17 cellular contexts compared by ENCODE assay signal in genomic region chr2:230666446-230666845, GRCh38. TPM values are rescaled to one million over a fixed set of nuclear protein-coding genes. Genes with fewer than 3 reads are reported as not detected.
DNase-seq lines count a peak whose midpoint lies in the region; ATAC-seq and TF ChIP-seq lines count a peak whose summit lies in the region.
"Had no signal": no experiment of that assay in that cellular context is flagged by ENCODE, and none has a peak within 500 bp of the region (broad histone marks: within the 10 kb centered on the region; RNA-seq: fewer than 3 reads in every experiment).

No MANE protein-coding gene starts in this region.

- H3K27me3 ChIP-seq in KMS-11 (ENCODE audit: insufficient read depth, low read depth), result no peaks in the 10 kb centered on the region
- no peaks in the 10 kb centered on the region for H3K27me3 ChIP-seq in naive thymus-derived CD4-positive, alpha-beta T cell (ENCODE audit: control insufficient read depth in 2 of 2, insufficient read depth in 2 of 2, low read length in 2 of 2)
- H3K27me3 ChIP-seq: uterus had no signal

- no peak overlapping the region for H3K4me3 Mint-ChIP-seq in T-helper 1 cell treated with Interleukin-12 subunit alpha and Interleukin-12 subunit beta and Interleukin-4 antibody, amounts not matched to agents 30 μg/mL and 1 μg/mL, for 36 hours
- peak overlapping the region; percentile 39 for H3K4me3 Mint-ChIP-seq in dendritic cell treated with granulocyte-macrophage colony-stimulating factor and Interleukin-4, amounts not matched to agents 40 ng/mL and 50 ng/mL, for 4 days
- H3K4me3 Mint-ChIP-seq in naive thymus-derived CD4-positive, alpha-beta T cell, result peak overlapping the region in 3 of 10 donors; percentile 3 to 35 (median 25)
- H3K4me3 Mint-ChIP-seq: nephron had no signal

- no peak overlapping the region for H3K4me3 ChIP-seq in KMS-11 (IDR thresholded peaks at IDR 0.05; ENCODE audit: insufficient read depth, low read depth, low read length)
- no peak overlapping the region for H3K4me3 ChIP-seq in naive thymus-derived CD4-positive, alpha-beta T cell (ENCODE audit: low read length)
- H3K4me3 ChIP-seq: uterus had no signal

- CTCF ChIA-PET in naive thymus-derived CD4-positive, alpha-beta T cell (lab: Charles Lee), result no interaction called here

- no peak overlapping the region for H3K9ac ChIP-seq in KMS-11

- peak overlapping the region; percentile 84 for H3K27ac Mint-ChIP-seq in T-helper 1 cell treated with Interleukin-12 subunit alpha and Interleukin-12 subunit beta and Interleukin-4 antibody, amounts not matched to agents 30 μg/mL and 1 μg/mL, for 36 hours
- peak overlapping the region; percentile 89 for H3K27ac Mint-ChIP-seq in dendritic cell treated with granulocyte-macrophage colony-stimulating factor and Interleukin-4, amounts not matched to agents 40 ng/mL and 50 ng/mL, for 4 days
- peak overlapping the region in 2 of 9 donors; percentile 38 to 89 for H3K27ac Mint-ChIP-seq in naive thymus-derived CD4-positive, alpha-beta T cell
- H3K27ac Mint-ChIP-seq: nephron had no signal

- no peaks in the 10 kb centered on the region for H3K36me3 ChIP-seq in KMS-11 (ENCODE audit: insufficient read depth)
- no peaks in the 10 kb centered on the region for H3K36me3 ChIP-seq in naive thymus-derived CD4-positive, alpha-beta T cell (ENCODE audit: control insufficient read depth in 2 of 3, insufficient read depth in 3 of 3, low read length in 3 of 3)
- H3K36me3 ChIP-seq: uterus had no signal

- peaks cover 88% of the 10 kb centered on the region for H3K4me1 ChIP-seq in KMS-11 (ENCODE audit: low read depth, poor library complexity, severe bottlenecking)
- peaks cover 56 to 68% of the 10 kb centered on the region in 2 donors for H3K4me1 ChIP-seq in naive thymus-derived CD4-positive, alpha-beta T cell (ENCODE audit: control insufficient read depth in 2 of 2, insufficient read depth in 2 of 2, low read length in 2 of 2)
- H3K4me1 ChIP-seq: uterus had no signal

- no peaks in the 10 kb centered on the region for H3K79me2 ChIP-seq in KMS-11 (ENCODE audit: insufficient read depth, low read depth)

- ATAC-seq in GM21528 (IDR thresholded peaks at IDR 0.05; ENCODE audit: low FRiP score, unreplicated experiment), result no peak
- no peak for ATAC-seq in naive thymus-derived CD4-positive, alpha-beta T cell

- H2AFZ ChIP-seq in KMS-11 (ENCODE audit: low read depth), result no peak overlapping the region

- H3K4me2 ChIP-seq in KMS-11, result peak overlapping the region; percentile 95

- no peaks in the 10 kb centered on the region for H3K9me3 ChIP-seq in naive thymus-derived CD4-positive, alpha-beta T cell (ENCODE audit: control insufficient read depth in 2 of 3, low read length in 3 of 3)
- H3K9me3 ChIP-seq: uterus had no signal

- POLR2A ChIA-PET in naive thymus-derived CD4-positive, alpha-beta T cell (lab: Charles Lee), result no interaction called here

- no peaks in the 10 kb centered on the region for H3K27me3 Mint-ChIP-seq in T-helper 1 cell treated with Interleukin-12 subunit alpha and Interleukin-12 subunit beta and Interleukin-4 antibody, amounts not matched to agents 30 μg/mL and 1 μg/mL, for 36 hours (ENCODE audit: low read depth)
- no peaks in the 10 kb centered on the region for H3K27me3 Mint-ChIP-seq in dendritic cell treated with granulocyte-macrophage colony-stimulating factor and Interleukin-4, amounts not matched to agents 40 ng/mL and 50 ng/mL, for 4 days
- no peaks in the 10 kb centered on the region for H3K27me3 Mint-ChIP-seq in naive thymus-derived CD4-positive, alpha-beta T cell

- H3K27ac ChIP-seq in KMS-11, result peak overlapping the region; percentile 96; the same call in 1 of the 2 replicates
- no peak overlapping the region for H3K27ac ChIP-seq in naive thymus-derived CD4-positive, alpha-beta T cell (ENCODE audit: low read depth, low read length)
- H3K27ac ChIP-seq: uterus had no signal

- peaks cover 87% of the 10 kb centered on the region for H3K4me1 Mint-ChIP-seq in T-helper 1 cell treated with Interleukin-12 subunit alpha and Interleukin-12 subunit beta and Interleukin-4 antibody, amounts not matched to agents 30 μg/mL and 1 μg/mL, for 36 hours (ENCODE audit: low read depth)
- peaks cover 92% of the 10 kb centered on the region for H3K4me1 Mint-ChIP-seq in dendritic cell treated with granulocyte-macrophage colony-stimulating factor and Interleukin-4, amounts not matched to agents 40 ng/mL and 50 ng/mL, for 4 days (ENCODE audit: low read depth)
- peaks cover 61 to 94% (median 82%) of the 10 kb centered on the region in 7 donors for H3K4me1 Mint-ChIP-seq in naive thymus-derived CD4-positive, alpha-beta T cell

- no peaks in the 10 kb centered on the region for H3K9me3 Mint-ChIP-seq in T-helper 1 cell treated with Interleukin-12 subunit alpha and Interleukin-12 subunit beta and Interleukin-4 antibody, amounts not matched to agents 30 μg/mL and 1 μg/mL, for 36 hours
- no peaks in the 10 kb centered on the region for H3K9me3 Mint-ChIP-seq in dendritic cell treated with granulocyte-macrophage colony-stimulating factor and Interleukin-4, amounts not matched to agents 40 ng/mL and 50 ng/mL, for 4 days
- H3K9me3 Mint-ChIP-seq in naive thymus-derived CD4-positive, alpha-beta T cell, result peaks cover 0 to 1% (median 0%) of the 10 kb centered on the region in 11 donors
- H3K9me3 Mint-ChIP-seq: nephron had no signal

- H3K36me3 Mint-ChIP-seq in T-helper 1 cell treated with Interleukin-12 subunit alpha and Interleukin-12 subunit beta and Interleukin-4 antibody, amounts not matched to agents 30 μg/mL and 1 μg/mL, for 36 hours (ENCODE audit: low read depth), result peaks cover 4% of the 10 kb centered on the region
- no peaks in the 10 kb centered on the region for H3K36me3 Mint-ChIP-seq in dendritic cell treated with granulocyte-macrophage colony-stimulating factor and Interleukin-4, amounts not matched to agents 40 ng/mL and 50 ng/mL, for 4 days (ENCODE audit: low read depth)
- H3K36me3 Mint-ChIP-seq in naive thymus-derived CD4-positive, alpha-beta T cell, result peaks cover 0 to 9% (median 0%) of the 10 kb centered on the region in 5 donors

- DNase-seq in T-helper 1 cell (no peak), posterior vena cava (ENCODE audit: low spot score) (peak; percentile 40), NCI-H146 treated with DMSO at 0.1 percent for 48 hours (lab: John Stamatoyannopoulos, UW; ENCODE audit: unreplicated experiment) (no peak)
- DNase-seq in naive thymus-derived CD4-positive, alpha-beta T cell, result no peak
- DNase-seq: 8988T; activated CD4-positive, CD25-positive, alpha-beta regulatory T cell treated with anti-CD3 and anti-CD28 coated beads, Interleukin-2, amount 50 U/mL, for 72 hours; activated effector memory CD4-positive, alpha-beta T cell treated with Interleukin-2 at 50 U/mL for 16 hours; left ventricle myocardium superior; NCI-H1417; right cardiac atrium; stimulated activated CD4-positive, alpha-beta T cell treated with anti-CD3 and anti-CD28 coated beads, Interleukin-2, amount 100 ng/mL, for 24 hours; uterus had no signal

- H4K20me1 ChIP-seq in KMS-11 (ENCODE audit: insufficient read depth), result no peaks in the 10 kb centered on the region

- no peak for TF ChIP-seq CTCF in KMS-11 (conservative IDR thresholded peaks at IDR 0.05; ENCODE audit: low read depth, low read length)

- intact Hi-C loops in dendritic cell treated with granulocyte-macrophage colony-stimulating factor and Interleukin-4, amounts not matched to agents 40 ng/mL and 50 ng/mL, for 4 days (cut with micrococcal nuclease), result no loop called here
- intact Hi-C loops in posterior vena cava (cut with DNase I), result loop anchor here in 1 of 2 donors (1.0 kb wide), 1 partner anchor 16 kb away; no protein-coding TSS in a partner anchor
- intact Hi-C loops in naive thymus-derived CD4-positive, alpha-beta T cell (cut with micrococcal nuclease), result no loop called here

RNA-seq across cellular contexts. Expression of gene CAB39, which starts 46.2 kb away (rescaled TPM):
- total RNA-seq in posterior vena cava, result 10 to 100 TPM; 62.3 to 76.0 TPM
- 100 to 1,000 TPM in 2 of 5 experiments, 10 to 100 TPM in 3; 71.0 to 186 (median 95.4) TPM for total RNA-seq in naive thymus-derived CD4-positive, alpha-beta T cell
- polyA plus RNA-seq in naive thymus-derived CD4-positive, alpha-beta T cell, result 10 to 100 TPM; 73.1 to 79.4 TPM
